Comparison of ENCODE assay signal across 28 cellular contexts in genomic region chr2:225768741-225769140, GRCh38.
"Had no signal": no experiment of that assay in that cellular context is flagged by ENCODE, and none has a peak within 500 bp of the region (broad histone marks: within the 10 kb centered on the region; RNA-seq: fewer than 3 reads in every experiment).

No MANE protein-coding gene starts in this region.

- H3K27ac ChIP-seq: ascending aorta, body of pancreas, SJSA1 had no signal

- H3K4me1 ChIP-seq: body of pancreas, SJSA1 had no signal

- H3K9me3 ChIP-seq: ascending aorta, body of pancreas, SJSA1 had no signal

- H3K9me3 Mint-ChIP-seq: activated naive CD8-positive, alpha-beta T cell treated with anti-CD3 and anti-CD28 coated beads, Interleukin-2, amount 10 ng/mL, durations not matched to agents 7 days and 5 days; T-helper 1 cell treated with Interleukin-12 subunit alpha and Interleukin-12 subunit beta and Interleukin-4 antibody, amounts not matched to agents 30 μg/mL and 1 μg/mL, for 36 hours had no signal

- H3K36me3 ChIP-seq: ascending aorta, SJSA1 had no signal

- H3K4me3 ChIP-seq: ascending aorta, body of pancreas, SJSA1 had no signal

- H3K36me3 Mint-ChIP-seq: activated naive CD8-positive, alpha-beta T cell treated with anti-CD3 and anti-CD28 coated beads, Interleukin-2, amount 10 ng/mL, durations not matched to agents 7 days and 5 days had no signal

- H3K4me1 Mint-ChIP-seq: activated naive CD8-positive, alpha-beta T cell treated with anti-CD3 and anti-CD28 coated beads, Interleukin-2, amount 10 ng/mL, durations not matched to agents 7 days and 5 days had no signal

- H3K4me3 Mint-ChIP-seq: activated CD8-positive, alpha-beta T cell treated with anti-CD3 and anti-CD28 coated beads, Interleukin-2, amount 10 ng/mL, durations not matched to agents 7 days and 5 days; activated naive CD8-positive, alpha-beta T cell treated with anti-CD3 and anti-CD28 coated beads, Interleukin-2, amount 10 ng/mL, durations not matched to agents 7 days and 5 days; T-helper 1 cell treated with Interleukin-12 subunit alpha and Interleukin-12 subunit beta and Interleukin-4 antibody, amounts not matched to agents 30 μg/mL and 1 μg/mL, for 36 hours had no signal

- H3K27ac Mint-ChIP-seq: activated CD8-positive, alpha-beta T cell treated with anti-CD3 and anti-CD28 coated beads, Interleukin-2, amount 10 ng/mL, durations not matched to agents 7 days and 5 days; activated naive CD8-positive, alpha-beta T cell treated with anti-CD3 and anti-CD28 coated beads, Interleukin-2, amount 10 ng/mL, durations not matched to agents 7 days and 5 days; T-helper 1 cell treated with Interleukin-12 subunit alpha and Interleukin-12 subunit beta and Interleukin-4 antibody, amounts not matched to agents 30 μg/mL and 1 μg/mL, for 36 hours had no signal

- ATAC-seq: activated CD8-positive, alpha-beta T cell treated with anti-CD3 and anti-CD28 coated beads, Interleukin-2, amount 10 ng/mL, durations not matched to agents 7 days and 5 days; body of pancreas; Panc1; Right ventricle myocardium inferior; SK-N-SH treated with all-trans-retinoic acid at 6 μM for 48 hours had no signal

- DNase-seq: activated CD4-positive, alpha-beta T cell treated with anti-CD3 and anti-CD28 coated beads for 48 hours; activated CD4-positive, alpha-beta T cell treated with anti-CD3 and anti-CD28 coated beads, Interleukin-2, amount 50 U/mL, for 4 hours; activated CD4-positive, CD25-positive, alpha-beta regulatory T cell treated with anti-CD3 and anti-CD28 coated beads, Interleukin-2, amount 50 U/mL, for 72 hours; activated CD8-positive, alpha-beta memory T cell treated with anti-CD3 and anti-CD28 coated beads, Interleukin-2, amount 50 U/mL, for 48 hours; activated CD8-positive, alpha-beta T cell treated with anti-CD3 and anti-CD28 coated beads, Interleukin-2, amount 10 ng/mL, durations not matched to agents 7 days and 5 days; activated naive CD4-positive, alpha-beta T cell treated with anti-CD3 and anti-CD28 coated beads, Interleukin-2, amount 50 U/mL, for 16 hours; activated naive CD8-positive, alpha-beta T cell treated with anti-CD3 and anti-CD28 coated beads, Interleukin-2, amount 10 ng/mL, durations not matched to agents 7 days and 5 days; activated T-cell treated with anti-CD3 and anti-CD28 coated beads, Interleukin-2, amount 50 U/mL, for 1 hour; body of pancreas; central memory CD4-positive, alpha-beta T cell; MM.1S; NCI-H1105; NCI-H1436; NCI-H1694 treated with DMSO at 0.1 percent for 48 hours; NCI-H2029 treated with DMSO at 0.1 percent for 48 hours; NCI-H345; NCI-H510A; NCI-H526 treated with DMSO at 0.1 percent for 48 hours; NCI-H82; NK-92 treated with Interleukin-12 subunit alpha and Interleukin-12 subunit beta, amount 100 ng/mL, for 24 hours; OCI-M1; RPMI8226 had no signal

- H3K27me3 ChIP-seq: ascending aorta, body of pancreas, SJSA1 had no signal
